8 cellular contexts compared by ENCODE assay signal in genomic region chr4:39469429-39470077, GRCh38. TPM values are rescaled to one million over a fixed set of nuclear protein-coding genes. Genes with fewer than 3 reads are reported as not detected.
A peak's percentile ranks its signal among the peaks of the same experiment; 100 is the strongest.
DNase-seq lines count a peak whose midpoint lies in the region; ATAC-seq, FAIRE-seq and TF ChIP-seq lines count a peak whose summit lies in the region.

No MANE protein-coding gene starts in this region.

- intact Hi-C loops in K562 (cut with micrococcal nuclease): loop anchor here (1.0 to 10.0 kb wide), 7 partner anchors 58 to 845 kb away; partner anchors contain the start of genes SMIM14 and UGDH

- H3K27me3 ChIP-seq in HUES48 (ENCODE audit: control insufficient read depth, insufficient read depth, low read length) (no peaks in the 10 kb centered on the region), K562 (ENCODE audit: control insufficient read depth in 2 of 2, insufficient read depth in 2 of 2, low read length in 2 of 2) (no peaks in the 10 kb centered on the region)

- no TSS peak for BruUV-seq in K562 (replicated peaks; lab: Mats Ljungman, UMichigan)

- H3K4me2 ChIP-seq in K562 (ENCODE audit: insufficient read depth, low read length): no peak overlapping the region

- FAIRE-seq in K562 (lab: Jason Lieb, UNC): peak; percentile 89

- H3K4me3 ChIP-seq in HUES48 (ENCODE audit: low read depth, low read length) (no peak overlapping the region), K562 (no peak overlapping the region), skeletal muscle cell (ENCODE audit: low read depth, low read length) (no peak overlapping the region)

- H3K4me1 ChIP-seq in HUES48 (ENCODE audit: control insufficient read depth, insufficient read depth, low read length): no peaks in the 10 kb centered on the region
- no peaks in the 10 kb centered on the region; a peak in 2 of 5 replicates for H3K4me1 ChIP-seq in K562 (replicated peaks in 1 of 2; ENCODE audit: control insufficient read depth in 2 of 2, insufficient read depth in 2 of 2, low read length in 2 of 2)

- TF ChIP-seq RAD21 in K562 (CRISPR knock-in tag; conservative IDR thresholded peaks at IDR 0.05 in 1 of 2, IDR thresholded peaks at IDR 0.05 in 1 of 2): peak; percentile 88 to 92

- H3K27ac ChIP-seq in HUES48 (ENCODE audit: low read depth, low read length) (peak overlapping the region; percentile 59), K562 (ENCODE audit: extremely low read depth, low read depth, low read length) (no peak overlapping the region)

- peak overlapping the region; percentile 3; the same call in 1 of the 2 replicates for H2AFZ ChIP-seq in K562 (ENCODE audit: low read depth, low read length)

- POLR2A ChIA-PET in K562 (lab: Yijun Ruan, JAX): interaction anchor here (0.6 to 2.2 kb wide), 10 partner anchors 9 to 857 kb away, joined by 3 to 11 read pairs (median 3); partner anchors contain the start of genes LIAS, N4BP2 and RPL9

- H3K9me3 ChIP-seq in HUES48 (ENCODE audit: control insufficient read depth, insufficient read depth, low read length) (no peaks in the 10 kb centered on the region), K562 (replicated peaks; ENCODE audit: control insufficient read depth, insufficient read depth, low read depth, low read length) (no peaks in the 10 kb centered on the region)

- H3K36me3 ChIP-seq in HUES48 (ENCODE audit: control insufficient read depth, insufficient read depth, low read length) (peaks cover 78% of the 10 kb centered on the region), K562 (ENCODE audit: control insufficient read depth, insufficient read depth, low read length) (peaks cover 77% of the 10 kb centered on the region)

- H3K9me1 ChIP-seq in K562 (ENCODE audit: control insufficient read depth, insufficient read depth, low read length): no peaks in the 10 kb centered on the region

- no peaks in the 10 kb centered on the region for H3K79me2 ChIP-seq in K562 (ENCODE audit: control insufficient read depth, insufficient read depth, low read length)

- TF ChIP-seq POLR2A in K562 (conservative IDR thresholded peaks at IDR 0.05): no peak

- CTCF ChIA-PET in K562 (lab: Yijun Ruan, JAX; ENCODE audit: low intra/inter-chr PET ratio): interaction anchor here (0.5 to 3.4 kb wide), 10 partner anchors 58 to 847 kb away, joined by 3 to 66 read pairs (median 4); partner anchors contain the start of genes PDS5A, SMIM14, UBE2K and UGDH

- H3K9ac ChIP-seq in HUES48 (ENCODE audit: low read depth, low read length) (no peak overlapping the region), K562 (ENCODE audit: insufficient read depth in 1 of 2, low read depth in 2 of 2, low read length in 2 of 2) (no peak overlapping the region)

- in situ Hi-C loops in G401 (cut with HindIII; ENCODE audit: low sequenced_read_pairs): no loop called here
- in situ Hi-C loops in K562 (cut with MboI): loop anchor here (5.0 kb wide), 1 partner anchor 503 kb away; no protein-coding TSS in a partner anchor

- DNase-seq in G401 (ENCODE audit: low spot score): peak; percentile 82
- peak; percentile 76 for DNase-seq in NOMO-1 treated with dmso at 0.1 percent for 144 hours (lab: John Stamatoyannopoulos, UW; ENCODE audit: unreplicated experiment)
- DNase-seq in K562 (ENCODE audit: extremely low read depth in 1 of 4, low spot score in 3 of 4): peak; percentile 46 to 67 (median 48)
- DNase-seq in iPS DF 19.7 (ENCODE audit: low read depth, low spot score): peak; percentile 59
- peak; percentile 54 for DNase-seq in skeletal muscle cell (ENCODE audit: low read depth)
- no peak for DNase-seq in stimulated activated CD8-positive, alpha-beta memory T cell treated with anti-CD3 and anti-CD28 coated beads, Interleukin-4, amount 100 ng/mL, for 48 hours

- WGBS in K562 (ENCODE audit: insufficient coverage, low coverage, missing lambda C conversion rate): 67% methylated on average over 4 of the region's 4 CpGs

- ATAC-seq in GM21390 (IDR thresholded peaks at IDR 0.05; ENCODE audit: unreplicated experiment) (peak; percentile 79), K562 (peak; percentile 81)

- TF ChIP-seq CTCF in K562 (IDR thresholded peaks at IDR 0.05 in 2 of 3, conservative IDR thresholded peaks at IDR 0.05 in 1 of 3; ENCODE audit: insufficient read depth in 2 of 3, low read depth in 1 of 3, low read length in 3 of 3): peak; percentile 72 to 96 (median 86)

- H4K20me1 ChIP-seq in K562 (replicated peaks; ENCODE audit: control insufficient read depth, insufficient read depth, low read length): no peaks in the 10 kb centered on the region

- TF ChIP-seq EP300 in K562 (IDR thresholded peaks at IDR 0.05; ENCODE audit: low read length): peak; percentile 38; the same call in 1 of the 2 replicates

TF ChIP-seq in K562, 482 proteins besides CTCF, POLR2A, EP300 and RAD21 (continues in another document):
- TF ChIP-seq TFAM (CRISPR knock-in tag; conservative IDR thresholded peaks at IDR 0.05): no peak
- no peak for TF ChIP-seq HNRNPH1 (optimal IDR thresholded peaks at IDR 0.05; ENCODE audit: low read depth, low read length)

RNA-seq across cellular contexts. Expression of gene LIAS, which starts 10.7 kb away (rescaled TPM):
- 28.8 and 34.7 TPM in 2 replicates for total RNA-seq in G401 (2014; rRNA removed; shearing (Covaris generic))
- total RNA-seq in K562 (2011; cell fraction: chromatin; rRNA removed; ENCODE audit: low replicate concordance): 47.0 and 100 TPM in 2 replicates
- 33.0 and 33.2 TPM in 2 replicates for total RNA-seq in K562 (2011; cell fraction: nucleolus; rRNA removed)
- total RNA-seq in K562 (2011; cell fraction: nucleoplasm; rRNA removed): 55.9 and 101 TPM in 2 replicates
- total RNA-seq in K562 (2014; rRNA removed): 21.9 and 23.5 TPM in 2 replicates
- 57.1 and 66.9 TPM in 2 replicates for total RNA-seq in K562 (2014; rRNA removed; fragmentation: Illumina TruSeq; extraction: Trizol)
- total RNA-seq in K562 (2015; rRNA removed; fragmentation: Illumina TruSeq; extraction: Trizol): 39.7 and 42.1 TPM in 2 replicates
- 27.4 and 28.1 TPM in 2 replicates for total RNA-seq in K562 (2021)
- 39.5 and 50.2 TPM in 2 replicates for polyA plus RNA-seq in K562 (2011; rRNA removed)
- polyA plus RNA-seq in K562 (2011; cell fraction: cytosol; rRNA removed): 13.3 and 28.1 TPM in 2 replicates
- polyA plus RNA-seq in K562 (2011; cell fraction: nucleus; rRNA removed): 19.3 and 19.6 TPM in 2 replicates
- 24.4 and 35.7 TPM in 2 replicates for polyA plus RNA-seq in K562 (2012)
- polyA plus RNA-seq in K562 (2014; fragmentation: Illumina TruSeq; extraction: Trizol): 45.0 and 49.7 TPM in 2 replicates
- polyA plus RNA-seq in K562 (2014; fragmentation: Nextera tagmentation; extraction: Ambion mirVana): 10 to 100 TPM; 40.3 to 56.6 TPM
- 37.8 and 40.2 TPM in 2 replicates for polyA plus RNA-seq in K562 (2014; rRNA removed)
- 44.7 and 45.7 TPM in 2 replicates for polyA minus RNA-seq in K562 (2011; rRNA and poly(A)+ RNA removed)
- polyA minus RNA-seq in K562 (2011; cell fraction: cytosol; rRNA and poly(A)+ RNA removed): 16.0 and 21.6 TPM in 2 replicates
- 21.5 and 37.1 TPM in 2 replicates for polyA minus RNA-seq in K562 (2011; cell fraction: nucleus; rRNA and poly(A)+ RNA removed)

RNA-seq across cellular contexts. Expression of gene RPL9, which starts 10.8 kb away (rescaled TPM):
- total RNA-seq in G401 (2014; rRNA removed; shearing (Covaris generic)): 3,492 and 4,926 TPM in 2 replicates
- 442 and 649 TPM in 2 replicates for total RNA-seq in K562 (2011; cell fraction: chromatin; rRNA removed; ENCODE audit: low replicate concordance)
- total RNA-seq in K562 (2011; cell fraction: nucleolus; rRNA removed): 436 and 443 TPM in 2 replicates
- 704 and 1,109 TPM in 2 replicates for total RNA-seq in K562 (2011; cell fraction: nucleoplasm; rRNA removed)
- 2,727 and 5,178 TPM in 2 replicates for total RNA-seq in K562 (2014; rRNA removed)
- total RNA-seq in K562 (2014; rRNA removed; fragmentation: Illumina TruSeq; extraction: Trizol): 3,033 and 3,406 TPM in 2 replicates
- total RNA-seq in K562 (2015; rRNA removed; fragmentation: Illumina TruSeq; extraction: Trizol): 2,713 and 2,948 TPM in 2 replicates
- total RNA-seq in K562 (2021): 1,925 and 2,195 TPM in 2 replicates
- 2,384 and 2,903 TPM in 2 replicates for polyA plus RNA-seq in K562 (2011; rRNA removed)
- polyA plus RNA-seq in K562 (2011; cell fraction: cytosol; rRNA removed): 562 and 2,012 TPM in 2 replicates
- 394 and 751 TPM in 2 replicates for polyA plus RNA-seq in K562 (2011; cell fraction: nucleus; rRNA removed)
- 2,558 and 2,594 TPM in 2 replicates for polyA plus RNA-seq in K562 (2012)
- 2,442 and 3,049 TPM in 2 replicates for polyA plus RNA-seq in K562 (2014; fragmentation: Illumina TruSeq; extraction: Trizol)
- polyA plus RNA-seq in K562 (2014; fragmentation: Nextera tagmentation; extraction: Ambion mirVana): 1,000 to 10,000 TPM; 3,844 to 3,942 TPM
- polyA plus RNA-seq in K562 (2014; rRNA removed): 3,722 and 4,659 TPM in 2 replicates
- polyA minus RNA-seq in K562 (2011; rRNA and poly(A)+ RNA removed): 587 and 768 TPM in 2 replicates
- 661 and 764 TPM in 2 replicates for polyA minus RNA-seq in K562 (2011; cell fraction: cytosol; rRNA and poly(A)+ RNA removed)
- polyA minus RNA-seq in K562 (2011; cell fraction: nucleus; rRNA and poly(A)+ RNA removed): 289 and 495 TPM in 2 replicates

RNA-seq across cellular contexts. Expression of gene UGDH, which starts 57.7 kb away (rescaled TPM):
- total RNA-seq in G401 (2014; rRNA removed; shearing (Covaris generic)): 73.6 and 76.0 TPM in 2 replicates
- total RNA-seq in K562 (2011; cell fraction: chromatin; rRNA removed; ENCODE audit: low replicate concordance): 6.0 and 11.8 TPM in 2 replicates
- total RNA-seq in K562 (2011; cell fraction: nucleolus; rRNA removed): 5.0 and 5.7 TPM in 2 replicates
- 6.2 and 10.3 TPM in 2 replicates for total RNA-seq in K562 (2011; cell fraction: nucleoplasm; rRNA removed)
- total RNA-seq in K562 (2014; rRNA removed): 16.2 and 18.9 TPM in 2 replicates
- 16.0 and 21.1 TPM in 2 replicates for total RNA-seq in K562 (2014; rRNA removed; fragmentation: Illumina TruSeq; extraction: Trizol)
- 10.1 and 12.0 TPM in 2 replicates for total RNA-seq in K562 (2015; rRNA removed; fragmentation: Illumina TruSeq; extraction: Trizol)
- 21.7 and 22.7 TPM in 2 replicates for total RNA-seq in K562 (2021)
- polyA plus RNA-seq in K562 (2011; rRNA removed): 15.1 and 19.1 TPM in 2 replicates
- polyA plus RNA-seq in K562 (2011; cell fraction: cytosol; rRNA removed): 7.3 and 12.4 TPM in 2 replicates
- polyA plus RNA-seq in K562 (2011; cell fraction: nucleus; rRNA removed): 1.9 and 3.9 TPM in 2 replicates
- polyA plus RNA-seq in K562 (2012): 16.3 and 19.9 TPM in 2 replicates
- 17.3 and 18.6 TPM in 2 replicates for polyA plus RNA-seq in K562 (2014; fragmentation: Illumina TruSeq; extraction: Trizol)
- polyA plus RNA-seq in K562 (2014; fragmentation: Nextera tagmentation; extraction: Ambion mirVana): 1 to 10 TPM; 5.5 to 6.8 TPM
- 18.0 and 18.7 TPM in 2 replicates for polyA plus RNA-seq in K562 (2014; rRNA removed)
- polyA minus RNA-seq in K562 (2011; rRNA and poly(A)+ RNA removed): 22.9 and 27.5 TPM in 2 replicates
- polyA minus RNA-seq in K562 (2011; cell fraction: cytosol; rRNA and poly(A)+ RNA removed): 20.6 and 24.8 TPM in 2 replicates
- polyA minus RNA-seq in K562 (2011; cell fraction: nucleus; rRNA and poly(A)+ RNA removed): 1.8 and 3.1 TPM in 2 replicates
